ENCODE assay signal across 9 cellular contexts in the genomic region with DNA sequence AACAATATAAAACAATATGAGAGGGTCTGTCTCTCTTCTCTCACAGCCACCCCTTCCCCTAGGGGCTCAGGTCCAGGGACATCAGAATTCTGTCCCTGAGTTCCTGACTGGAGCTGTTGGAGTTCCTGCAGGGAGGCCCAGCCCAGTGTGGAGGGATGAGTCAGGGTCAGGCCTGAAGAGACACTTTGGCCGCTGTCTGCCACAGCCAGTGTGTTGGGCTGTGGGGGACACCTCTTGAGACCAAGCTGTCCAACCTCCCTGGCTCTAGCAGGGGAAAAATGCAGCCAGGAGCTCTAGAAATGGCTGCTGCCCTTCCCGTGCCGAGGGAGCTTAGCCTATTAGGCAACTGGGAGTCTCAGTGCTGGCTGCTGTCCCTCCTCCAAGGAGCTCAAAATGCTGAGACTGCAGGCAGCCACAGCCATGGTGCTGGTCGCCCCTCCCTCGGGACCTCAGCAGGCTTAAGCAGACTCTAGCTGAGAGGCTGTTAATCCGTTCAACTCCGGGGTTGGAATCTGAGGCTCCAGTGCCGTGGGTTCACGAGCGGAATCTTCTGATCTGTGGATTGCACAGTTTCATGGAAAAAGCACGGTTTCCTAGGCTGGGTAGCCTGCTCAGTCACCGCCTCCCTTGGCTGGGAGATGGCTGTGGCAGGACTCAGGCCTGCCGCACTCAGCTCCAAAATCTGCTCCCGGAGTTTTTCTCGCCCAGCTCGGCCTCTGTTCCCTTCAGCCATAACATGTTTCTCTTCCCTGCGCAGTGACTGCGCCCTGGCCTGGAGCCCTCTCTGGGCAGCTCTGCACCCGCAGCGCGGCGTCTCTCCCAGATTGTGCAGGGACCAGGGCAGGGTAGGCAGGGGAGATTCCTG. TPM values are rescaled to one million over a fixed set of nuclear protein-coding genes. Genes with fewer than 3 reads are reported as not detected.
DNase-seq lines count a peak whose midpoint lies in the region; ATAC-seq and TF ChIP-seq lines count a peak whose summit lies in the region.
"Had no signal": no experiment of that assay in that cellular context is flagged by ENCODE, and none has a peak within 500 bp of the region (broad histone marks: within the 10 kb centered on the region; RNA-seq: fewer than 3 reads in every experiment).

No MANE protein-coding gene starts in this region.

- ATAC-seq in memory B cell (ENCODE audit: low read depth): no peak
- ATAC-seq in HG02981 (IDR thresholded peaks at IDR 0.05; ENCODE audit: unreplicated experiment): no peak

- peak overlapping the region; percentile 64 to 69 for H3K27ac ChIP-seq in coronary artery

- peak; percentile 66 for DNase-seq in NCI-H2029 (lab: John Stamatoyannopoulos, UW)
- no peak for DNase-seq in coronary artery (ENCODE audit: low spot score)
- no peak for DNase-seq in memory B cell (ENCODE audit: low spot score in 2 of 2)
- no peak for DNase-seq in type B pancreatic cell (ENCODE audit: extremely low spot score, unreplicated experiment)
- DNase-seq in endothelial cell (ENCODE audit: low spot score): no peak
- no peak for DNase-seq in DMS 273 (lab: John Stamatoyannopoulos, UW; ENCODE audit: unreplicated experiment)
- DNase-seq: NCI-H446, small intestine had no signal

- H3K4me3 Mint-ChIP-seq in memory B cell (peak overlapping the region; percentile 77), type B pancreatic cell (no peak overlapping the region), endothelial cell (ENCODE audit: unreplicated experiment) (no peak overlapping the region)

- no peaks in the 10 kb centered on the region for H3K27me3 Mint-ChIP-seq in memory B cell
- H3K27me3 Mint-ChIP-seq in type B pancreatic cell: no peaks in the 10 kb centered on the region
- H3K27me3 Mint-ChIP-seq in endothelial cell (ENCODE audit: unreplicated experiment): peaks cover 2% of the 10 kb centered on the region

- peak overlapping the region; percentile 54 for H3K4me3 ChIP-seq in coronary artery

- H3K9me3 Mint-ChIP-seq in memory B cell (peaks cover 4% of the 10 kb centered on the region), type B pancreatic cell (peaks cover 9% of the 10 kb centered on the region), endothelial cell (ENCODE audit: unreplicated experiment) (no peaks in the 10 kb centered on the region)

- H3K4me1 Mint-ChIP-seq in memory B cell: peaks cover 10% of the 10 kb centered on the region
- peaks cover 3% of the 10 kb centered on the region for H3K4me1 Mint-ChIP-seq in type B pancreatic cell (ENCODE audit: unreplicated experiment)
- no peaks in the 10 kb centered on the region for H3K4me1 Mint-ChIP-seq in endothelial cell (ENCODE audit: unreplicated experiment)

- TF ChIP-seq CTCF in coronary artery (IDR thresholded peaks at IDR 0.05) (no peak), type B pancreatic cell (conservative IDR thresholded peaks at IDR 0.05) (no peak), endothelial cell (IDR thresholded peaks at IDR 0.05; ENCODE audit: unreplicated experiment) (no peak)

- H3K36me3 Mint-ChIP-seq in memory B cell: peaks cover 4% of the 10 kb centered on the region
- H3K36me3 Mint-ChIP-seq in type B pancreatic cell: peaks cover 9% of the 10 kb centered on the region
- no peaks in the 10 kb centered on the region for H3K36me3 Mint-ChIP-seq in endothelial cell (ENCODE audit: low read depth, unreplicated experiment)

- H3K27ac Mint-ChIP-seq in memory B cell: peak overlapping the region; percentile 33
- peak overlapping the region; percentile 39 for H3K27ac Mint-ChIP-seq in type B pancreatic cell
- H3K27ac Mint-ChIP-seq in endothelial cell (ENCODE audit: unreplicated experiment): no peak overlapping the region

RNA-seq across cellular contexts. Expression of a gene that starts 3.8 kb away (rescaled TPM):
- total RNA-seq in type B pancreatic cell (ENCODE audit: low replicate concordance) (15.9 and 18.1 TPM in 2 replicates), endothelial cell (ENCODE audit: unreplicated experiment) (19.1 TPM)
